In genomic region chr12:14952295-14952995, GRCh38 we compare ENCODE assay signal across 8 cellular contexts. TPM values are rescaled to one million over a fixed set of nuclear protein-coding genes. Genes with fewer than 3 reads are reported as not detected.
DNase-seq lines count a peak whose midpoint lies in the region; ATAC-seq, FAIRE-seq and TF ChIP-seq lines count a peak whose summit lies in the region.

No MANE protein-coding gene starts in this region.

- H3K4me3 ChIP-seq in GM06990 (replicated peaks; ENCODE audit: low read depth, low read length), result peak overlapping the region; percentile 18
- no peak overlapping the region for H3K4me3 ChIP-seq in gastroesophageal sphincter
- H3K4me3 ChIP-seq in skeletal muscle cell (ENCODE audit: low read depth, low read length), result no peak overlapping the region

- H3K36me3 ChIP-seq in GM06990 (ENCODE audit: control insufficient read depth, insufficient read depth, low read length), result peaks cover 10% of the 10 kb centered on the region
- no peaks in the 10 kb centered on the region for H3K36me3 ChIP-seq in gastroesophageal sphincter

- H3K4me1 ChIP-seq in gastroesophageal sphincter, result peaks cover 19 to 74% (median 20%) of the 10 kb centered on the region in 3 donors

- H3K27ac ChIP-seq in gastroesophageal sphincter, result peak overlapping the region; percentile 79 to 89 (median 83)

- FAIRE-seq in HTR-8/SVneo (lab: Jason Lieb, UNC), result no peak

- H3K27me3 Mint-ChIP-seq in activated B cell treated with CpG ODN at 0.5 μM for 24 hours, result no peaks in the 10 kb centered on the region

- TF ChIP-seq CTCF in GM06990 (IDR thresholded peaks at IDR 0.05; ENCODE audit: insufficient read depth, low read length, poor library complexity, severe bottlenecking) (no peak), activated B cell treated with CpG ODN at 0.5 μM for 24 hours (IDR thresholded peaks at IDR 0.05) (no peak), gastroesophageal sphincter (IDR thresholded peaks at IDR 0.05) (no peak)

- H3K9me3 ChIP-seq in gastroesophageal sphincter, result no peaks in the 10 kb centered on the region

- peak; percentile 59 for ATAC-seq in GM21447 (IDR thresholded peaks at IDR 0.05; ENCODE audit: unreplicated experiment)
- peak; percentile 43 for ATAC-seq in activated B cell treated with CpG ODN at 0.5 μM for 24 hours (ENCODE audit: low read depth)
- peak; percentile 85 for ATAC-seq in gastroesophageal sphincter

- peak overlapping the region; percentile 77 for H3K4me3 Mint-ChIP-seq in activated B cell treated with CpG ODN at 0.5 μM for 24 hours

- DNase-seq in GM06990 (ENCODE audit: extremely low read depth, insufficient read length) (no peak), HTR-8/SVneo (ENCODE audit: insufficient read length, low spot score) (peak; percentile 4), activated B cell treated with CpG ODN at 0.5 μM for 24 hours (no peak), skeletal muscle cell (ENCODE audit: low read depth) (peak; percentile 87), ureter (ENCODE audit: low spot score) (no peak), iPS-NIHi7 (ENCODE audit: extremely low spot score) (no peak)

- WGBS in gastroesophageal sphincter (ENCODE audit: low coverage in 1 of 2), 2 donors, result 21 to 40% methylated on average over 8 of the region's 8 CpGs

- H3K4me1 Mint-ChIP-seq in activated B cell treated with CpG ODN at 0.5 μM for 24 hours, result peaks cover 98% of the 10 kb centered on the region

- H3K36me3 Mint-ChIP-seq in activated B cell treated with CpG ODN at 0.5 μM for 24 hours (ENCODE audit: low read depth), result peaks cover 64% of the 10 kb centered on the region

- CTCF ChIA-PET in activated B cell treated with CpG ODN at 0.5 μM for 24 hours (lab: Charles Lee), result no interaction called here

- TF ChIP-seq POLR2A in gastroesophageal sphincter (IDR thresholded peaks at IDR 0.05), result no peak

- H3K27ac Mint-ChIP-seq in activated B cell treated with CpG ODN at 0.5 μM for 24 hours, result peak overlapping the region; percentile 96

- POLR2A ChIA-PET in activated B cell treated with CpG ODN at 0.5 μM for 24 hours (lab: Charles Lee), result interaction anchor here (0.6 to 1.5 kb wide), 9 partner anchors 9 to 308 kb away, joined by 3 to 7 read pairs (median 4); partner anchors contain the start of genes ARHGDIB and WBP11

- intact Hi-C loops in activated B cell treated with CpG ODN at 0.5 μM for 24 hours (cut with micrococcal nuclease), result loop anchor here (1.0 to 10.0 kb wide), 5 partner anchors 9 to 758 kb away; partner anchors contain the start of genes ARHGDIB, C12orf60, ERP27 and WBP11

- no peaks in the 10 kb centered on the region for H3K9me3 Mint-ChIP-seq in activated B cell treated with CpG ODN at 0.5 μM for 24 hours

- no peaks in the 10 kb centered on the region for H3K27me3 ChIP-seq in GM06990 (replicated peaks; ENCODE audit: control insufficient read depth, insufficient read depth, low read length)
- H3K27me3 ChIP-seq in gastroesophageal sphincter, result no peaks in the 10 kb centered on the region

- TF ChIP-seq EP300 in gastroesophageal sphincter (IDR thresholded peaks at IDR 0.05), result no peak

RNA-seq across cellular contexts. Expression of gene ARHGDIB, which starts 9.0 kb away (rescaled TPM):
- total RNA-seq in activated B cell treated with CpG ODN at 0.5 μM for 24 hours, result 680 and 738 TPM in 2 replicates
- total RNA-seq in gastroesophageal sphincter, result 100 to 1,000 TPM in 1 of 4 donors, 10 to 100 TPM in 3; 22.4 to 108 (median 74.2) TPM
- 264 TPM for total RNA-seq in ureter

RNA-seq across cellular contexts. Expression of gene ERP27, which starts 14.1 kb away (rescaled TPM):
- total RNA-seq in activated B cell treated with CpG ODN at 0.5 μM for 24 hours (3.8 and 5.4 TPM in 2 replicates), gastroesophageal sphincter (1 to 10 TPM in 1 of 4 donors, under 1 TPM in 2, not detected in 1; 0.54 to 3.4 (median 0.96) TPM), ureter (122 TPM)

RNA-seq across cellular contexts. Expression of gene PDE6H, which starts 20.4 kb away (rescaled TPM):
- total RNA-seq in activated B cell treated with CpG ODN at 0.5 μM for 24 hours, result not detected in 2 replicates
- not detected for total RNA-seq in gastroesophageal sphincter
- not detected for total RNA-seq in ureter

Comparison
In these comparisons a context has a peak if more than half of its experiments do, and no peak if none do; other contexts are left out.
1. DNase-seq: peak in HTR-8/SVneo (single experiment) and skeletal muscle cell (single experiment); none in GM06990 (single experiment), activated B cell treated with CpG ODN at 0.5 μM for 24 hours (single experiment), ureter (single experiment) and iPS-NIHi7 (single experiment).
2. RNA of gene ERP27, which starts 14.1 kb away (total RNA-seq): 122 TPM in ureter (single experiment); 3.8 to 5.4 TPM in activated B cell treated with CpG ODN at 0.5 μM for 24 hours and 0.54 to 3.4 TPM in gastroesophageal sphincter; every median in the first group is over 10 times any median in the second.
3. Peak in every context shown above with its lines, with median percentiles within 50 percentile points of each other: ATAC-seq.